Comparison of ENCODE assay signal across 14 cellular contexts in genomic region chr19:3881272-3882040, GRCh38. TPM values are rescaled to one million over a fixed set of nuclear protein-coding genes. Genes with fewer than 3 reads are reported as not detected.
DNase-seq lines count a peak whose midpoint lies in the region; ATAC-seq, FAIRE-seq and TF ChIP-seq lines count a peak whose summit lies in the region.
"Had no signal": no experiment of that assay in that cellular context is flagged by ENCODE, and none has a peak within 500 bp of the region (broad histone marks: within the 10 kb centered on the region; RNA-seq: fewer than 3 reads in every experiment).

No MANE protein-coding gene starts in this region.

- no peak overlapping the region for H3K27ac ChIP-seq in K562 (ENCODE audit: extremely low read depth, low read depth, low read length)

- in situ Hi-C loops in K562 (cut with MboI): no loop called here

- intact Hi-C loops in K562 (cut with micrococcal nuclease): no loop called here

- H3K4me1 Mint-ChIP-seq in neural crest cell: peaks cover 24% of the 10 kb centered on the region

- H3K27me3 Mint-ChIP-seq in neural crest cell (ENCODE audit: low read depth): peaks cover 33% of the 10 kb centered on the region

- no peaks in the 10 kb centered on the region for H3K9me1 ChIP-seq in K562 (ENCODE audit: control insufficient read depth, insufficient read depth, low read length)

- no peaks in the 10 kb centered on the region for H3K79me2 ChIP-seq in K562 (ENCODE audit: control insufficient read depth, insufficient read depth, low read length)

- no peaks in the 10 kb centered on the region for H3K36me3 ChIP-seq in K562 (ENCODE audit: control insufficient read depth, insufficient read depth, low read length)

- H3K4me3 ChIP-seq in NB4 (ENCODE audit: low read depth, low read length): no peak overlapping the region
- no peak overlapping the region for H3K4me3 ChIP-seq in K562

- H3K9me3 ChIP-seq in K562 (replicated peaks; ENCODE audit: control insufficient read depth, insufficient read depth, low read depth, low read length): no peaks in the 10 kb centered on the region

- TF ChIP-seq CTCF in NB4 (IDR thresholded peaks at IDR 0.05; ENCODE audit: low read depth, low read length): no peak
- TF ChIP-seq CTCF in K562 (IDR thresholded peaks at IDR 0.05 in 2 of 3, conservative IDR thresholded peaks at IDR 0.05 in 1 of 3; ENCODE audit: insufficient read depth in 2 of 3, low read depth in 1 of 3, low read length in 3 of 3): no peak
- no peak for TF ChIP-seq CTCF in neural crest cell (conservative IDR thresholded peaks at IDR 0.05)

- ATAC-seq in K562: peak; percentile 56; the same call in 2 of the 3 replicates
- ATAC-seq in HG03520 (IDR thresholded peaks at IDR 0.05; ENCODE audit: unreplicated experiment): no peak
- no peak for ATAC-seq in GM19467 (IDR thresholded peaks at IDR 0.05; ENCODE audit: unreplicated experiment)
- ATAC-seq in GM18498 (IDR thresholded peaks at IDR 0.05; ENCODE audit: unreplicated experiment): no peak
- no peak for ATAC-seq in GM21423 (IDR thresholded peaks at IDR 0.05; ENCODE audit: unreplicated experiment)
- ATAC-seq: stimulated activated effector memory CD8-positive, alpha-beta T cell treated with anti-CD3 and anti-CD28 coated beads, Interleukin-12 subunit alpha, Interleukin-12 subunit beta, amount 100 ng/mL, for 72 hours had no signal

- POLR2A ChIA-PET in K562 (lab: Yijun Ruan, JAX): interaction anchor here (0.5 to 1.6 kb wide), 3 partner anchors 8 to 705 kb away, joined by 3 to 5 read pairs (median 4); partner anchors contain the start of gene EEF2

- peak; percentile 56 for DNase-seq in ELF-1 (ENCODE audit: low read depth, low spot score)
- DNase-seq in NB4 (ENCODE audit: low read depth): peak; percentile 59
- DNase-seq in K562 (ENCODE audit: extremely low read depth in 1 of 4, low spot score in 3 of 4): peak in 2 of 4 experiments; percentile 25
- no peak for DNase-seq in neural crest cell (ENCODE audit: low read depth, low spot score)
- DNase-seq: activated CD4-positive, alpha-beta T cell treated with anti-CD3 and anti-CD28 coated beads for 4 hours; activated effector memory CD4-positive, alpha-beta T cell treated with Interleukin-2 at 50 U/mL for 16 hours; kidney glomerular epithelial cell had no signal

- no peak overlapping the region for H3K27ac Mint-ChIP-seq in neural crest cell (ENCODE audit: unreplicated experiment)
- H3K27ac Mint-ChIP-seq: stimulated activated effector memory CD8-positive, alpha-beta T cell treated with anti-CD3 and anti-CD28 coated beads, Interleukin-12 subunit alpha, Interleukin-12 subunit beta, amount 100 ng/mL, for 72 hours had no signal

- no TSS peak for BruUV-seq in K562 (replicated peaks; lab: Mats Ljungman, UMichigan)

- H3K9ac ChIP-seq in K562 (ENCODE audit: insufficient read depth in 1 of 2, low read depth in 2 of 2, low read length in 2 of 2): no peak overlapping the region

- TF ChIP-seq EP300 in K562 (IDR thresholded peaks at IDR 0.05; ENCODE audit: low read length): no peak

- H3K4me3 Mint-ChIP-seq in neural crest cell: peak overlapping the region; percentile 90
- H3K4me3 Mint-ChIP-seq: stimulated activated effector memory CD8-positive, alpha-beta T cell treated with anti-CD3 and anti-CD28 coated beads, Interleukin-12 subunit alpha, Interleukin-12 subunit beta, amount 100 ng/mL, for 72 hours had no signal

- FAIRE-seq in K562 (lab: Jason Lieb, UNC): no peak

- no peak overlapping the region for H2AFZ ChIP-seq in K562 (ENCODE audit: low read depth, low read length)

- TF ChIP-seq POLR2A in NB4 (IDR thresholded peaks at IDR 0.05; ENCODE audit: extremely low read depth, insufficient read length) (no peak), K562 (conservative IDR thresholded peaks at IDR 0.05) (no peak)

- 4% methylated on average over 17 of the region's 31 CpGs for WGBS in K562 (ENCODE audit: insufficient coverage, low coverage, missing lambda C conversion rate)

- H3K4me2 ChIP-seq in K562 (ENCODE audit: insufficient read depth, low read length): no peak overlapping the region

- H3K36me3 Mint-ChIP-seq in neural crest cell (ENCODE audit: low read depth): no peaks in the 10 kb centered on the region
- H3K36me3 Mint-ChIP-seq: stimulated activated effector memory CD8-positive, alpha-beta T cell treated with anti-CD3 and anti-CD28 coated beads, Interleukin-12 subunit alpha, Interleukin-12 subunit beta, amount 100 ng/mL, for 72 hours had no signal

- H3K9me3 Mint-ChIP-seq in neural crest cell: no peaks in the 10 kb centered on the region
- H3K9me3 Mint-ChIP-seq: stimulated activated effector memory CD8-positive, alpha-beta T cell treated with anti-CD3 and anti-CD28 coated beads, Interleukin-12 subunit alpha, Interleukin-12 subunit beta, amount 100 ng/mL, for 72 hours had no signal

- H3K4me1 ChIP-seq in K562 (replicated peaks in 1 of 2; ENCODE audit: control insufficient read depth in 2 of 2, insufficient read depth in 2 of 2, low read length in 2 of 2): peaks cover 0 to 4% of the 10 kb centered on the region in 2 experiments; a peak in 2 of 5 replicates

- no peak for TF ChIP-seq RAD21 in K562 (CRISPR knock-in tag; conservative IDR thresholded peaks at IDR 0.05 in 1 of 2, IDR thresholded peaks at IDR 0.05 in 1 of 2)

- peaks cover 4% of the 10 kb centered on the region; the same call in 1 of the 2 replicates for H4K20me1 ChIP-seq in K562 (replicated peaks; ENCODE audit: control insufficient read depth, insufficient read depth, low read length)

- H3K27me3 ChIP-seq in K562 (ENCODE audit: control insufficient read depth in 2 of 2, insufficient read depth in 2 of 2, low read length in 2 of 2): peaks cover 9 to 23% of the 10 kb centered on the region in 2 experiments; a peak in 4 of 5 replicates

- CTCF ChIA-PET in K562 (lab: Yijun Ruan, JAX; ENCODE audit: low intra/inter-chr PET ratio): no interaction called here

TF ChIP-seq in K562, 482 proteins besides CTCF, POLR2A, EP300 and RAD21 (continues in another document):
- 0 out of 2 replicates have a peak, but pooled peaks have one; percentile 18 for TF ChIP-seq ATF7 (IDR thresholded peaks at IDR 0.05)

RNA-seq across cellular contexts. Expression of gene ATCAY, which starts 1.0 kb away (rescaled TPM):
- total RNA-seq in K562 (2011; cell fraction: chromatin; rRNA removed; ENCODE audit: low replicate concordance): not detected in 2 replicates
- total RNA-seq in K562 (2011; cell fraction: nucleolus; rRNA removed): not detected in 2 replicates
- 0.08 TPM in 1 of 2 replicates, not detected in the other for total RNA-seq in K562 (2011; cell fraction: nucleoplasm; rRNA removed)
- total RNA-seq in K562 (2014; rRNA removed) (not detected in 2 replicates), K562 (2014; rRNA removed; fragmentation: Illumina TruSeq; extraction: Trizol) (not detected in 2 replicates), K562 (2015; rRNA removed; fragmentation: Illumina TruSeq; extraction: Trizol) (not detected in 2 replicates), K562 (2021) (0.07 TPM in 1 of 2 replicates, not detected in the other), neural crest cell (14.2 and 16.1 TPM in 2 replicates)
- polyA plus RNA-seq in K562 (2011; rRNA removed) (not detected in 2 replicates), K562 (2014; fragmentation: Illumina TruSeq; extraction: Trizol) (not detected in 2 replicates), K562 (2014; fragmentation: Nextera tagmentation; extraction: Ambion mirVana) (not detected), K562 (2014; rRNA removed) (not detected in 2 replicates)
- 0.04 TPM in 1 of 2 replicates, not detected in the other for polyA plus RNA-seq in K562 (2011; cell fraction: cytosol; rRNA removed)
- not detected in 2 replicates for polyA plus RNA-seq in K562 (2011; cell fraction: nucleus; rRNA removed)
- not detected in 2 replicates for polyA plus RNA-seq in K562 (2012)
- not detected in 2 replicates for polyA minus RNA-seq in K562 (2011; rRNA and poly(A)+ RNA removed)
- not detected in 2 replicates for polyA minus RNA-seq in K562 (2011; cell fraction: cytosol; rRNA and poly(A)+ RNA removed)
- not detected in 2 replicates for polyA minus RNA-seq in K562 (2011; cell fraction: nucleus; rRNA and poly(A)+ RNA removed)
- total RNA-seq: cardiac septum, fibroblast of lung had no signal

RNA-seq across cellular contexts. Expression of gene ZFR2, which starts 12.6 kb away (rescaled TPM):
- 0.09 and 0.14 TPM in 2 replicates for total RNA-seq in K562 (2011; cell fraction: chromatin; rRNA removed; ENCODE audit: low replicate concordance)
- total RNA-seq in K562 (2011; cell fraction: nucleolus; rRNA removed): 0.26 TPM in 1 of 2 replicates, not detected in the other
- total RNA-seq in K562 (2011; cell fraction: nucleoplasm; rRNA removed): 0.38 TPM in 1 of 2 replicates, not detected in the other
- total RNA-seq in K562 (2014; rRNA removed): 0.33 and 0.59 TPM in 2 replicates
- not detected in 2 replicates for total RNA-seq in K562 (2014; rRNA removed; fragmentation: Illumina TruSeq; extraction: Trizol)
- total RNA-seq in K562 (2015; rRNA removed; fragmentation: Illumina TruSeq; extraction: Trizol): not detected in 2 replicates
- not detected in 2 replicates for total RNA-seq in K562 (2021)
- polyA plus RNA-seq in K562 (2011; rRNA removed): 0.03 and 0.04 TPM in 2 replicates
- 0.19 and 0.22 TPM in 2 replicates for polyA plus RNA-seq in K562 (2011; cell fraction: cytosol; rRNA removed)
- polyA plus RNA-seq in K562 (2011; cell fraction: nucleus; rRNA removed): 0.08 and 0.21 TPM in 2 replicates
- polyA plus RNA-seq in K562 (2012): 0.04 and 0.17 TPM in 2 replicates
- not detected in 2 replicates for polyA plus RNA-seq in K562 (2014; fragmentation: Illumina TruSeq; extraction: Trizol)
- under 1 TPM in 1 of 2 experiments, not detected in 1; 0.07 TPM for polyA plus RNA-seq in K562 (2014; fragmentation: Nextera tagmentation; extraction: Ambion mirVana)
- not detected in 2 replicates for polyA plus RNA-seq in K562 (2014; rRNA removed)
- polyA minus RNA-seq in K562 (2011; rRNA and poly(A)+ RNA removed): not detected in 2 replicates
- not detected in 2 replicates for polyA minus RNA-seq in K562 (2011; cell fraction: cytosol; rRNA and poly(A)+ RNA removed)
- polyA minus RNA-seq in K562 (2011; cell fraction: nucleus; rRNA and poly(A)+ RNA removed): 0.13 TPM in 1 of 2 replicates, not detected in the other
- 4.2 and 5.0 TPM in 2 replicates for total RNA-seq in neural crest cell
- total RNA-seq: fibroblast of lung had no signal
- polyA plus RNA-seq: fibroblast of lung had no signal

RNA-seq across cellular contexts. Expression of gene NMRK2, which starts 51.4 kb away (rescaled TPM):
- total RNA-seq in K562 (2011; cell fraction: chromatin; rRNA removed; ENCODE audit: low replicate concordance): not detected in 2 replicates
- total RNA-seq in K562 (2011; cell fraction: nucleolus; rRNA removed): not detected in 2 replicates
- total RNA-seq in K562 (2011; cell fraction: nucleoplasm; rRNA removed): not detected in 2 replicates
- total RNA-seq in K562 (2014; rRNA removed) (not detected in 2 replicates), K562 (2014; rRNA removed; fragmentation: Illumina TruSeq; extraction: Trizol) (not detected in 2 replicates), K562 (2015; rRNA removed; fragmentation: Illumina TruSeq; extraction: Trizol) (not detected in 2 replicates), K562 (2021) (not detected in 2 replicates), neural crest cell (not detected in 2 replicates)
- polyA plus RNA-seq in K562 (2011; rRNA removed) (not detected in 2 replicates), K562 (2014; fragmentation: Illumina TruSeq; extraction: Trizol) (not detected in 2 replicates), K562 (2014; fragmentation: Nextera tagmentation; extraction: Ambion mirVana) (not detected), K562 (2014; rRNA removed) (not detected in 2 replicates)
- not detected in 2 replicates for polyA plus RNA-seq in K562 (2011; cell fraction: cytosol; rRNA removed)
- not detected in 2 replicates for polyA plus RNA-seq in K562 (2011; cell fraction: nucleus; rRNA removed)
- polyA plus RNA-seq in K562 (2012): not detected in 2 replicates
- not detected in 2 replicates for polyA minus RNA-seq in K562 (2011; rRNA and poly(A)+ RNA removed)
- polyA minus RNA-seq in K562 (2011; cell fraction: cytosol; rRNA and poly(A)+ RNA removed): not detected in 2 replicates
- not detected in 2 replicates for polyA minus RNA-seq in K562 (2011; cell fraction: nucleus; rRNA and poly(A)+ RNA removed)
- total RNA-seq: fibroblast of lung had no signal
- polyA plus RNA-seq: fibroblast of lung had no signal

Comparison
In these comparisons a context has a peak if more than half of its experiments do, and no peak if none do; other contexts are left out.
1. RNA of gene ATCAY, which starts 1.0 kb away (total RNA-seq): 14.2 to 16.1 TPM in neural crest cell; 0.07 to 0.08 TPM in K562; every median in the first group is over 10 times any median in the second.